ENCODE assay signal across 20 cellular contexts in genomic region chr16:2333772-2334379, GRCh38. TPM values are rescaled to one million over a fixed set of nuclear protein-coding genes. Genes with fewer than 3 reads are reported as not detected.
DNase-seq lines count a peak whose midpoint lies in the region; ATAC-seq and TF ChIP-seq lines count a peak whose summit lies in the region.
"Had no signal": no experiment of that assay in that cellular context is flagged by ENCODE, and none has a peak within 500 bp of the region (broad histone marks: within the 10 kb centered on the region; RNA-seq: fewer than 3 reads in every experiment).

No MANE protein-coding gene starts in this region.

- H3K27me3 Mint-ChIP-seq in type B pancreatic cell, result peaks cover 56% of the 10 kb centered on the region

- H3K4me1 Mint-ChIP-seq in type B pancreatic cell (ENCODE audit: unreplicated experiment), result no peaks in the 10 kb centered on the region
- H3K4me1 Mint-ChIP-seq: GM23338 had no signal

- CTCF ChIA-PET in Panc1 (lab: Charles Lee), result interaction anchor here (0.7 kb wide), 1 partner anchor 119 kb away, joined by 4 read pairs; no protein-coding TSS in a partner anchor

- TF ChIP-seq CTCF in Panc1 (IDR thresholded peaks at IDR 0.05) (no peak), fibroblast of mammary gland (conservative IDR thresholded peaks at IDR 0.05; ENCODE audit: control insufficient read depth, insufficient read depth, low read depth, low read length) (no peak), type B pancreatic cell (conservative IDR thresholded peaks at IDR 0.05) (no peak)

- H3K4me3 Mint-ChIP-seq in type B pancreatic cell, result no peak overlapping the region
- H3K4me3 Mint-ChIP-seq: activated T-cell treated with anti-CD3 and anti-CD28 coated beads, Interleukin-2, amount 50 U/mL, for 4 hours; GM23338 had no signal

- ATAC-seq in Panc1 (peak; percentile 56; the same call in 1 of the 2 replicates), HG02840 (IDR thresholded peaks at IDR 0.05; ENCODE audit: low FRiP score, unreplicated experiment) (no peak)
- ATAC-seq: activated naive CD4-positive, alpha-beta T cell treated with anti-CD3 and anti-CD28 coated beads, Interleukin-2, amount 50 U/mL, for 72 hours; activated T-cell treated with anti-CD3 and anti-CD28 coated beads, Interleukin-2, amount 50 U/mL, for 4 hours; GM23338; left colon had no signal

- intact Hi-C loops in Panc1 (cut with micrococcal nuclease; ENCODE audit: unreplicated experiment), result no loop called here

- in situ Hi-C loops in Panc1 (cut with HindIII; ENCODE audit: low pct_unique_long_range_greater_than_20kb, low sequenced_read_pairs), result no loop called here

- no peak overlapping the region for H3K27ac Mint-ChIP-seq in type B pancreatic cell
- H3K27ac Mint-ChIP-seq: activated naive CD4-positive, alpha-beta T cell treated with anti-CD3 and anti-CD28 coated beads, Interleukin-2, amount 50 U/mL, for 72 hours; GM23338 had no signal

- peaks cover 13% of the 10 kb centered on the region for H3K4me1 ChIP-seq in Panc1 (ENCODE audit: control insufficient read depth, insufficient read depth, low read length)
- H3K4me1 ChIP-seq: breast epithelium, testis had no signal

- no peak overlapping the region for H3K27ac ChIP-seq in Panc1 (ENCODE audit: low read length)
- H3K27ac ChIP-seq: breast epithelium, testis had no signal

- H3K9me3 ChIP-seq in Panc1 (ENCODE audit: control insufficient read depth, insufficient read depth, low read depth, low read length), result no peaks in the 10 kb centered on the region
- H3K9me3 ChIP-seq: breast epithelium, testis had no signal

- H3K4me3 ChIP-seq in Panc1 (ENCODE audit: low read depth in 2 of 2, low read length in 2 of 2) (no peak overlapping the region), fibroblast of mammary gland (ENCODE audit: control insufficient read depth, low read depth, low read length) (no peak overlapping the region)
- H3K4me3 ChIP-seq: breast epithelium, GM23338, testis had no signal

- POLR2A ChIA-PET in Panc1 (lab: Charles Lee), result no interaction called here

- H3K36me3 ChIP-seq in Panc1 (ENCODE audit: control insufficient read depth, insufficient read depth, low read length), result no peaks in the 10 kb centered on the region
- H3K36me3 ChIP-seq: breast epithelium had no signal

- no peaks in the 10 kb centered on the region for H3K36me3 Mint-ChIP-seq in type B pancreatic cell
- H3K36me3 Mint-ChIP-seq: activated naive CD4-positive, alpha-beta T cell treated with anti-CD3 and anti-CD28 coated beads, Interleukin-2, amount 50 U/mL, for 72 hours had no signal

- DNase-seq in ELR (ENCODE audit: low read depth) (peak; percentile 53), Panc1 (ENCODE audit: low read depth, low spot score) (no peak), fibroblast of mammary gland (ENCODE audit: low read depth) (peak; percentile 6), type B pancreatic cell (ENCODE audit: extremely low spot score, unreplicated experiment) (peak; percentile 39), anterior cingulate cortex (lab: John Stamatoyannopoulos, UW) (no peak)
- no peak for DNase-seq in activated CD4-positive, alpha-beta T cell treated with anti-CD3 and anti-CD28 coated beads for 1 hour
- DNase-seq: activated T-cell treated with anti-CD3 and anti-CD28 coated beads, Interleukin-2, amount 50 U/mL, for 4 hours; DND-41; hippocampal formation; left colon; NCI-H2081 treated with DMSO at 0.1 percent for 48 hours; NCI-H526 treated with DMSO at 0.1 percent for 48 hours; OCI-M1; small intestine; stimulated activated CD4-positive, alpha-beta T cell treated with anti-CD3 and anti-CD28 coated beads, Interleukin-4, amount 100 ng/mL, for 4 hours; testis had no signal

- H3K27me3 ChIP-seq in Panc1 (ENCODE audit: control insufficient read depth, insufficient read depth, low read length), result no peaks in the 10 kb centered on the region
- H3K27me3 ChIP-seq: breast epithelium, testis had no signal

- BruUV-seq in Panc1 (replicated peaks; lab: Mats Ljungman, UMichigan), result no TSS peak

- H3K9me3 Mint-ChIP-seq in type B pancreatic cell, result no peaks in the 10 kb centered on the region
- H3K9me3 Mint-ChIP-seq: activated naive CD4-positive, alpha-beta T cell treated with anti-CD3 and anti-CD28 coated beads, Interleukin-2, amount 50 U/mL, for 72 hours; activated T-cell treated with anti-CD3 and anti-CD28 coated beads, Interleukin-2, amount 50 U/mL, for 4 hours had no signal

RNA-seq across cellular contexts. Expression of gene ABCA3, which starts 6.7 kb away (rescaled TPM):
- 58.4 TPM for total RNA-seq in Panc1 (2021; ENCODE audit: unreplicated experiment)
- 93.9 TPM for polyA plus RNA-seq in Panc1 (2012; ENCODE audit: insufficient read length)
- total RNA-seq in type B pancreatic cell (ENCODE audit: low replicate concordance), result 10.5 and 12.5 TPM in 2 replicates

Comparison
In these comparisons a context has a peak if more than half of its experiments do, and no peak if none do; other contexts are left out.
1. DNase-seq: peak in ELR (single experiment), fibroblast of mammary gland (single experiment) and type B pancreatic cell (single experiment); none in Panc1 (single experiment), anterior cingulate cortex (0 of 58) and activated CD4-positive, alpha-beta T cell treated with anti-CD3 and anti-CD28 coated beads for 1 hour (single experiment).